ENCODE assay signal across 7 cellular contexts in genomic region chr11:75668508-75669297, GRCh38. TPM values are rescaled to one million over a fixed set of nuclear protein-coding genes. Genes with fewer than 3 reads are reported as not detected.
A peak's percentile ranks its signal among the peaks of the same experiment; 100 is the strongest.
DNase-seq lines count a peak whose midpoint lies in the region; ATAC-seq and TF ChIP-seq lines count a peak whose summit lies in the region.

Gene MAP6 (minus strand): TSS chr11:75669038. CDS start chr11:75668369, 669 bp downstream.

- peaks cover 71% of the 10 kb centered on the region for H3K27me3 Mint-ChIP-seq in activated naive CD8-positive, alpha-beta T cell treated with anti-CD3 and anti-CD28 coated beads, Interleukin-2, amount 50 U/mL, for 24 hours

- H3K4me1 ChIP-seq in right atrium auricular region = peaks cover 0 to 17% of the 10 kb centered on the region in 2 donors

- peaks cover 12% of the 10 kb centered on the region for H3K4me1 Mint-ChIP-seq in activated naive CD8-positive, alpha-beta T cell treated with anti-CD3 and anti-CD28 coated beads, Interleukin-2, amount 50 U/mL, for 24 hours

- no peaks in the 10 kb centered on the region for H3K27me3 ChIP-seq in right atrium auricular region

- H3K4me3 Mint-ChIP-seq in activated naive CD8-positive, alpha-beta T cell treated with anti-CD3 and anti-CD28 coated beads, Interleukin-2, amount 50 U/mL, for 24 hours = peak within 1 kb of the TSS; percentile 79

- peak; percentile 34 for DNase-seq in GM10248 (ENCODE audit: extremely low spot score)
- DNase-seq in NCI-H2107 treated with DMSO at 0.1 percent for 48 hours (lab: John Stamatoyannopoulos, UW; ENCODE audit: unreplicated experiment) = peak; percentile 61
- DNase-seq in activated naive CD8-positive, alpha-beta T cell treated with anti-CD3 and anti-CD28 coated beads, Interleukin-2, amount 50 U/mL, for 24 hours = peak; percentile 33
- no peak for DNase-seq in right atrium auricular region (ENCODE audit: low spot score)
- DNase-seq in posterior vena cava (ENCODE audit: low spot score) = peak; percentile 79

- H3K36me3 ChIP-seq in right atrium auricular region = no peaks in the 10 kb centered on the region

- peak within 1 kb of the TSS; percentile 50 to 68 for H3K4me3 ChIP-seq in right atrium auricular region

- TF ChIP-seq CTCF in GM10248 (IDR thresholded peaks at IDR 0.05; ENCODE audit: control extremely low read depth, extremely low read depth, low read depth, missing control alignments) (no peak), right atrium auricular region (IDR thresholded peaks at IDR 0.05) (no peak)

- intact Hi-C loops in posterior vena cava (cut with DNase I) = no loop called here

- no peaks in the 10 kb centered on the region for H3K36me3 Mint-ChIP-seq in activated naive CD8-positive, alpha-beta T cell treated with anti-CD3 and anti-CD28 coated beads, Interleukin-2, amount 50 U/mL, for 24 hours (ENCODE audit: low read depth)

- no peaks in the 10 kb centered on the region for H3K9me3 Mint-ChIP-seq in activated naive CD8-positive, alpha-beta T cell treated with anti-CD3 and anti-CD28 coated beads, Interleukin-2, amount 50 U/mL, for 24 hours

- H3K27ac ChIP-seq in right atrium auricular region = peak within 1 kb of the TSS in 1 of 2 donors; percentile 53

- CTCF ChIA-PET in GM10248 (lab: Yijun Ruan, JAX) = interaction anchor here (1.1 kb wide), 1 partner anchor 12 kb away, joined by 3 read pairs; no protein-coding TSS in a partner anchor

- POLR2A ChIA-PET in GM10248 (lab: Yijun Ruan, JAX) = no interaction called here

- no peaks in the 10 kb centered on the region for H3K9me3 ChIP-seq in right atrium auricular region

- ATAC-seq in activated naive CD8-positive, alpha-beta T cell treated with anti-CD3 and anti-CD28 coated beads, Interleukin-2, amount 50 U/mL, for 24 hours = peak; percentile 38
- ATAC-seq in GM18873 (IDR thresholded peaks at IDR 0.05; ENCODE audit: low FRiP score, unreplicated experiment) (no peak), GM18520 (IDR thresholded peaks at IDR 0.05; ENCODE audit: unreplicated experiment) (no peak)

- H3K27ac Mint-ChIP-seq in activated naive CD8-positive, alpha-beta T cell treated with anti-CD3 and anti-CD28 coated beads, Interleukin-2, amount 50 U/mL, for 24 hours = no peak within 1 kb of the TSS

RNA-seq across cellular contexts. Expression of gene MAP6, which starts in this region (rescaled TPM):
- 1 to 10 TPM; 6.3 to 8.1 TPM for total RNA-seq in right atrium auricular region
- 10 to 100 TPM; 11.6 TPM for total RNA-seq in posterior vena cava
